Comparison of ENCODE assay signal across 1 cellular context in genomic region chr12:122005252-122005651, GRCh38.
TF ChIP-seq lines count a peak whose summit lies in the region.

No MANE protein-coding gene starts in this region.

TF ChIP-seq in H1, 55 proteins besides CTCF, POLR2A, EP300 and RAD21:
- TF ChIP-seq PHF8 (conservative IDR thresholded peaks at IDR 0.05; ENCODE audit: low read depth, low read length) (no peak), KDM1A (IDR thresholded peaks at IDR 0.05; ENCODE audit: borderline replicate concordance, low read length) (no peak)
